ENCODE assay signal across 1 cellular context in genomic region chr9:136482793-136483588, GRCh38.
TF ChIP-seq lines count a peak whose summit lies in the region.

A gene with protein sequence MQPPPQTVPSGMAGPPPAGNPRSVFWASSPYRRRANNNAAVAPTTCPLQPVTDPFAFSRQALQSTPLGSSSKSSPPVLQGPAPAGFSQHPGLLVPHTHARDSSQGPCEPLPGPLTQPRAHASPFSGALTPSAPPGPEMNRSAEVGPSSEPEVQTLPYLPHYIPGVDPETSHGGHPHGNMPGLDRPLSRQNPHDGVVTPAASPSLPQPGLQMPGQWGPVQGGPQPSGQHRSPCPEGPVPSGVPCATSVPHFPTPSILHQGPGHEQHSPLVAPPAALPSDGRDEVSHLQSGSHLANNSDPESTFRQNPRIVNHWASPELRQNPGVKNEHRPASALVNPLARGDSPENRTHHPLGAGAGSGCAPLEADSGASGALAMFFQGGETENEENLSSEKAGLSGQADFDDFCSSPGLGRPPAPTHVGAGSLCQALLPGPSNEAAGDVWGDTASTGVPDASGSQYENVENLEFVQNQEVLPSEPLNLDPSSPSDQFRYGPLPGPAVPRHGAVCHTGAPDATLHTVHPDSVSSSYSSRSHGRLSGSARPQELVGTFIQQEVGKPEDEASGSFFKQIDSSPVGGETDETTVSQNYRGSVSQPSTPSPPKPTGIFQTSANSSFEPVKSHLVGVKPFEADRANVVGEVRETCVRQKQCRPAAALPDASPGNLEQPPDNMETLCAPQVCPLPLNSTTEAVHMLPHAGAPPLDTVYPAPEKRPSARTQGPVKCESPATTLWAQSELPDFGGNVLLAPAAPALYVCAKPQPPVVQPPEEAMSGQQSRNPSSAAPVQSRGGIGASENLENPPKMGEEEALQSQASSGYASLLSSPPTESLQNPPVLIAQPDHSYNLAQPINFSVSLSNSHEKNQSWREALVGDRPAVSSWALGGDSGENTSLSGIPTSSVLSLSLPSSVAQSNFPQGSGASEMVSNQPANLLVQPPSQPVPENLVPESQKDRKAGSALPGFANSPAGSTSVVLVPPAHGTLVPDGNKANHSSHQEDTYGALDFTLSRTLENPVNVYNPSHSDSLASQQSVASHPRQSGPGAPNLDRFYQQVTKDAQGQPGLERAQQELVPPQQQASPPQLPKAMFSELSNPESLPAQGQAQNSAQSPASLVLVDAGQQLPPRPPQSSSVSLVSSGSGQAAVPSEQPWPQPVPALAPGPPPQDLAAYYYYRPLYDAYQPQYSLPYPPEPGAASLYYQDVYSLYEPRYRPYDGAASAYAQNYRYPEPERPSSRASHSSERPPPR (N-terminal part only) (minus strand): TSS chr9:136483040. CDS start chr9:136477615, 5,425 bp downstream.

TF ChIP-seq in K562, 482 proteins besides CTCF, POLR2A, EP300 and RAD21 (continued from another document and continues in another):
- TF ChIP-seq NFRKB (IDR thresholded peaks at IDR 0.05; ENCODE audit: low read depth): peak; percentile 67
- TF ChIP-seq RFX1 (IDR thresholded peaks at IDR 0.05): no peak
- 0 out of 2 replicates have a peak, but pooled peaks have one; percentile 19 for TF ChIP-seq L3MBTL2 (IDR thresholded peaks at IDR 0.05)
- TF ChIP-seq THRAP3 (IDR thresholded peaks at IDR 0.05; ENCODE audit: borderline replicate concordance): no peak
- no peak for TF ChIP-seq ZNF146 (CRISPR knock-in tag; IDR thresholded peaks at IDR 0.05; ENCODE audit: unreplicated experiment)
- no peak for TF ChIP-seq CREB5 (CRISPR knock-in tag; IDR thresholded peaks at IDR 0.05)
- no peak for TF ChIP-seq PYGO2 (tag; IDR thresholded peaks at IDR 0.05)
- TF ChIP-seq HDAC2 (IDR thresholded peaks at IDR 0.05): no peak
- no peak for TF ChIP-seq RCOR1 (IDR thresholded peaks at IDR 0.05; ENCODE audit: borderline replicate concordance in 1 of 2, low read depth in 2 of 2, low read length in 2 of 2)
- TF ChIP-seq NFIX (CRISPR knock-in tag; IDR thresholded peaks at IDR 0.05; ENCODE audit: low read depth): no peak
- TF ChIP-seq HNRNPUL1 (IDR thresholded peaks at IDR 0.05; ENCODE audit: low read length): no peak
- peak; percentile 81 for TF ChIP-seq ZFX (CRISPR knock-in tag; IDR thresholded peaks at IDR 0.05)
- no peak for TF ChIP-seq HEY1 (CRISPR knock-in tag; IDR thresholded peaks at IDR 0.05; ENCODE audit: borderline replicate concordance)
- TF ChIP-seq, protein P1, sequence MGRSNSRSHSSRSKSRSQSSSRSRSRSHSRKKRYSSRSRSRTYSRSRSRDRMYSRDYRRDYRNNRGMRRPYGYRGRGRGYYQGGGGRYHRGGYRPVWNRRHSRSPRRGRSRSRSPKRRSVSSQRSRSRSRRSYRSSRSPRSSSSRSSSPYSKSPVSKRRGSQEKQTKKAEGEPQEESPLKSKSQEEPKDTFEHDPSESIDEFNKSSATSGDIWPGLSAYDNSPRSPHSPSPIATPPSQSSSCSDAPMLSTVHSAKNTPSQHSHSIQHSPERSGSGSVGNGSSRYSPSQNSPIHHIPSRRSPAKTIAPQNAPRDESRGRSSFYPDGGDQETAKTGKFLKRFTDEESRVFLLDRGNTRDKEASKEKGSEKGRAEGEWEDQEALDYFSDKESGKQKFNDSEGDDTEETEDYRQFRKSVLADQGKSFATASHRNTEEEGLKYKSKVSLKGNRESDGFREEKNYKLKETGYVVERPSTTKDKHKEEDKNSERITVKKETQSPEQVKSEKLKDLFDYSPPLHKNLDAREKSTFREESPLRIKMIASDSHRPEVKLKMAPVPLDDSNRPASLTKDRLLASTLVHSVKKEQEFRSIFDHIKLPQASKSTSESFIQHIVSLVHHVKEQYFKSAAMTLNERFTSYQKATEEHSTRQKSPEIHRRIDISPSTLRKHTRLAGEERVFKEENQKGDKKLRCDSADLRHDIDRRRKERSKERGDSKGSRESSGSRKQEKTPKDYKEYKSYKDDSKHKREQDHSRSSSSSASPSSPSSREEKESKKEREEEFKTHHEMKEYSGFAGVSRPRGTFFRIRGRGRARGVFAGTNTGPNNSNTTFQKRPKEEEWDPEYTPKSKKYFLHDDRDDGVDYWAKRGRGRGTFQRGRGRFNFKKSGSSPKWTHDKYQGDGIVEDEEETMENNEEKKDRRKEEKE (IDR thresholded peaks at IDR 0.05; ENCODE audit: borderline replicate concordance in 1 of 2, control insufficient read depth in 1 of 2, low read depth in 2 of 2, low read length in 1 of 2): no peak
- TF ChIP-seq HOXB6 (CRISPR knock-in tag; IDR thresholded peaks at IDR 0.05; ENCODE audit: borderline replicate concordance): no peak
- TF ChIP-seq HDAC3 (IDR thresholded peaks at IDR 0.05; ENCODE audit: borderline replicate concordance, partially characterized antibody): no peak
- no peak for TF ChIP-seq MCM2 (IDR thresholded peaks at IDR 0.05; ENCODE audit: low read depth)
- no peak for TF ChIP-seq PTTG1 (tag; IDR thresholded peaks at IDR 0.05; ENCODE audit: low read depth)
- no peak for TF ChIP-seq TCF3 (CRISPR knock-in tag; IDR thresholded peaks at IDR 0.05)
- no peak for TF ChIP-seq ZNF175 (CRISPR knock-in tag; IDR thresholded peaks at IDR 0.05; ENCODE audit: low read depth)
- no peak for TF ChIP-seq ZNF586 (CRISPR knock-in tag; conservative IDR thresholded peaks at IDR 0.05)
- peak; percentile 68 for TF ChIP-seq RBM22 (IDR thresholded peaks at IDR 0.05; ENCODE audit: low read depth, low read length, poor library complexity, severe bottlenecking)
- TF ChIP-seq LCOR (CRISPR knock-in tag; IDR thresholded peaks at IDR 0.05): no peak
- TF ChIP-seq IRF1 (CRISPR knock-in tag; IDR thresholded peaks at IDR 0.05; ENCODE audit: borderline replicate concordance): no peak
- 0 out of 2 replicates have a peak, but pooled peaks have one; percentile 58 for TF ChIP-seq MYC (IDR thresholded peaks at IDR 0.05; ENCODE audit: low read depth, low read length)
- no peak for TF ChIP-seq MYC (CRISPR knock-in tag; IDR thresholded peaks at IDR 0.05; ENCODE audit: borderline replicate concordance, low read depth)
- no peak for TF ChIP-seq ZNF263 (CRISPR knock-in tag; IDR thresholded peaks at IDR 0.05; ENCODE audit: borderline replicate concordance)
- TF ChIP-seq SMARCB1 (IDR thresholded peaks at IDR 0.05; ENCODE audit: insufficient read length, low read depth): no peak
- no peak for TF ChIP-seq ZNF583 (CRISPR knock-in tag; IDR thresholded peaks at IDR 0.05)
- TF ChIP-seq CBFB (CRISPR knock-in tag; IDR thresholded peaks at IDR 0.05): no peak
- no peak for TF ChIP-seq ZBTB43 (CRISPR knock-in tag; IDR thresholded peaks at IDR 0.05)
- TF ChIP-seq RBM34 (IDR thresholded peaks at IDR 0.05; ENCODE audit: borderline replicate concordance, insufficient read depth, low read length): no peak
- no peak for TF ChIP-seq MYNN (IDR thresholded peaks at IDR 0.05)
- no peak for TF ChIP-seq MYNN (CRISPR knock-in tag; IDR thresholded peaks at IDR 0.05)
- TF ChIP-seq NCOA1 (IDR thresholded peaks at IDR 0.05; ENCODE audit: low read depth): no peak
- TF ChIP-seq NFYB (IDR thresholded peaks at IDR 0.05; ENCODE audit: extremely low read depth, insufficient read length): no peak
- TF ChIP-seq TEAD2 (tag; IDR thresholded peaks at IDR 0.05): no peak
- no peak for TF ChIP-seq HLTF (IDR thresholded peaks at IDR 0.05)
- TF ChIP-seq ZNF436 (CRISPR knock-in tag; IDR thresholded peaks at IDR 0.05): no peak
- no peak for TF ChIP-seq ZNF644 (tag; IDR thresholded peaks at IDR 0.05; ENCODE audit: low read depth)
- no peak for TF ChIP-seq POU5F1 (IDR thresholded peaks at IDR 0.05; ENCODE audit: borderline replicate concordance, low read depth, low read length, partially characterized antibody)
- TF ChIP-seq TCFL5 (CRISPR knock-in tag; conservative IDR thresholded peaks at IDR 0.05): no peak
- no peak for TF ChIP-seq ZNF140 (CRISPR knock-in tag; IDR thresholded peaks at IDR 0.05)
- TF ChIP-seq NCOR1 (IDR thresholded peaks at IDR 0.05): no peak; the same call in 1 of the 2 replicates
- no peak for TF ChIP-seq BDP1 (IDR thresholded peaks at IDR 0.05; ENCODE audit: insufficient read depth, insufficient read length)
- TF ChIP-seq, protein P2, sequence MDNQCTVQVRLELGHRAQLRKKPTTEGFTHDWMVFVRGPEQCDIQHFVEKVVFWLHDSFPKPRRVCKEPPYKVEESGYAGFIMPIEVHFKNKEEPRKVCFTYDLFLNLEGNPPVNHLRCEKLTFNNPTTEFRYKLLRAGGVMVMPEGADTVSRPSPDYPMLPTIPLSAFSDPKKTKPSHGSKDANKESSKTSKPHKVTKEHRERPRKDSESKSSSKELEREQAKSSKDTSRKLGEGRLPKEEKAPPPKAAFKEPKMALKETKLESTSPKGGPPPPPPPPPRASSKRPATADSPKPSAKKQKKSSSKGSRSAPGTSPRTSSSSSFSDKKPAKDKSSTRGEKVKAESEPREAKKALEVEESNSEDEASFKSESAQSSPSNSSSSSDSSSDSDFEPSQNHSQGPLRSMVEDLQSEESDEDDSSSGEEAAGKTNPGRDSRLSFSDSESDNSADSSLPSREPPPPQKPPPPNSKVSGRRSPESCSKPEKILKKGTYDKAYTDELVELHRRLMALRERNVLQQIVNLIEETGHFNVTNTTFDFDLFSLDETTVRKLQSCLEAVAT (IDR thresholded peaks at IDR 0.05): 0 out of 4 replicates have a peak, but pooled peaks of 1 of the 2 experiments have one; percentile 17
- TF ChIP-seq HINFP (tag; conservative IDR thresholded peaks at IDR 0.05; ENCODE audit: low read depth): no peak
- no peak for TF ChIP-seq ZKSCAN3 (CRISPR knock-in tag; IDR thresholded peaks at IDR 0.05)
- no peak for TF ChIP-seq DACH1 (IDR thresholded peaks at IDR 0.05; ENCODE audit: partially characterized antibody)
- no peak for TF ChIP-seq ZNF76 (CRISPR knock-in tag; IDR thresholded peaks at IDR 0.05; ENCODE audit: borderline replicate concordance)
- TF ChIP-seq ZNF184 (CRISPR knock-in tag; IDR thresholded peaks at IDR 0.05): no peak
- TF ChIP-seq, protein P3, sequence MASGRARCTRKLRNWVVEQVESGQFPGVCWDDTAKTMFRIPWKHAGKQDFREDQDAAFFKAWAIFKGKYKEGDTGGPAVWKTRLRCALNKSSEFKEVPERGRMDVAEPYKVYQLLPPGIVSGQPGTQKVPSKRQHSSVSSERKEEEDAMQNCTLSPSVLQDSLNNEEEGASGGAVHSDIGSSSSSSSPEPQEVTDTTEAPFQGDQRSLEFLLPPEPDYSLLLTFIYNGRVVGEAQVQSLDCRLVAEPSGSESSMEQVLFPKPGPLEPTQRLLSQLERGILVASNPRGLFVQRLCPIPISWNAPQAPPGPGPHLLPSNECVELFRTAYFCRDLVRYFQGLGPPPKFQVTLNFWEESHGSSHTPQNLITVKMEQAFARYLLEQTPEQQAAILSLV (tag; IDR thresholded peaks at IDR 0.05): no peak
